In genomic region chr19:8244442-8244841, GRCh38 we compare ENCODE assay signal across 26 cellular contexts.
"Had no signal": no experiment of that assay in that cellular context is flagged by ENCODE, and none has a peak within 500 bp of the region (broad histone marks: within the 10 kb centered on the region; RNA-seq: fewer than 3 reads in every experiment).

No MANE protein-coding gene starts in this region.

- H3K27me3 ChIP-seq: suprapubic skin had no signal

- FAIRE-seq: endothelial cell of umbilical vein had no signal

- H3K27ac ChIP-seq: coronary artery, prostate gland, suprapubic skin had no signal

- H3K27ac Mint-ChIP-seq: activated CD8-positive, alpha-beta T cell treated with anti-CD3 and anti-CD28 coated beads for 36 hours; activated naive CD8-positive, alpha-beta T cell treated with anti-CD3 and anti-CD28 coated beads for 36 hours; mesothelial cell of epicardium; nephron progenitor cell; T-helper 17 cell had no signal

- H3K4me3 Mint-ChIP-seq: activated B cell treated with CpG ODN at 0.5 μM for 24 hours; activated CD8-positive, alpha-beta T cell treated with anti-CD3 and anti-CD28 coated beads for 36 hours; activated naive CD8-positive, alpha-beta T cell treated with anti-CD3 and anti-CD28 coated beads for 36 hours; brain; mesothelial cell of epicardium; nephron progenitor cell; T-helper 17 cell; type B pancreatic cell had no signal

- H3K27me3 Mint-ChIP-seq: activated B cell treated with CpG ODN at 0.5 μM for 24 hours; activated CD8-positive, alpha-beta T cell treated with anti-CD3 and anti-CD28 coated beads for 36 hours; activated naive CD8-positive, alpha-beta T cell treated with anti-CD3 and anti-CD28 coated beads for 36 hours; brain; T-helper 17 cell; type B pancreatic cell had no signal

- ATAC-seq: activated CD8-positive, alpha-beta T cell treated with anti-CD3 and anti-CD28 coated beads for 36 hours; left cardiac atrium; right cardiac atrium; stimulated activated naive CD8-positive, alpha-beta T cell treated with anti-CD3 and anti-CD28 coated beads, Interleukin-15, Interleukin-2, amounts not matched to agents 100 U/mL and 50 U/mL, for 24 hours; T-helper 17 cell had no signal

- H3K9me3 ChIP-seq: prostate gland, suprapubic skin had no signal

- H3K9me3 Mint-ChIP-seq: activated B cell treated with CpG ODN at 0.5 μM for 24 hours had no signal

- H3K36me3 ChIP-seq: prostate gland had no signal

- H3K4me2 ChIP-seq: smooth muscle cell had no signal

- H3K4me3 ChIP-seq: coronary artery, lung, prostate gland, smooth muscle cell, suprapubic skin had no signal

- DNase-seq: activated B cell treated with CpG ODN at 0.5 μM for 24 hours; activated CD4-positive, alpha-beta T cell treated with anti-CD3 and anti-CD28 coated beads for 48 hours; activated CD8-positive, alpha-beta T cell treated with anti-CD3 and anti-CD28 coated beads for 36 hours; activated gamma-delta T cell; activated naive CD8-positive, alpha-beta T cell treated with anti-CD3 and anti-CD28 coated beads for 36 hours; activated T-cell treated with anti-CD3 and anti-CD28 coated beads, Interleukin-2, amount 50 U/mL, for 48 hours; amygdala; central memory CD4-positive, alpha-beta T cell; foreskin fibroblast; left cardiac atrium; nephron progenitor cell; occipital lobe; stimulated activated CD4-positive, alpha-beta T cell treated with anti-CD3 and anti-CD28 coated beads, Interleukin-4, amount 100 ng/mL, for 4 hours; stimulated activated CD8-positive, alpha-beta memory T cell treated with anti-CD3 and anti-CD28 coated beads, Interleukin-4, amount 100 ng/mL, for 48 hours; stimulated activated naive CD8-positive, alpha-beta T cell treated with anti-CD3 and anti-CD28 coated beads, Interleukin-15, Interleukin-2, amounts not matched to agents 100 U/mL and 50 U/mL, for 24 hours; T-helper 17 cell had no signal
